22 cellular contexts compared by ENCODE assay signal in genomic region chr17:35666967-35667552, GRCh38.
DNase-seq lines count a peak whose midpoint lies in the region; TF ChIP-seq lines count a peak whose summit lies in the region.
"Had no signal": no experiment of that assay in that cellular context is flagged by ENCODE, and none has a peak within 500 bp of the region (broad histone marks: within the 10 kb centered on the region; RNA-seq: fewer than 3 reads in every experiment).

No MANE protein-coding gene starts in this region.

- no peak overlapping the region for H2BK5ac ChIP-seq in mesenchymal stem cell (ENCODE audit: low read depth, low read length, poor library complexity, severe bottlenecking)

- no peaks in the 10 kb centered on the region for H3K4me1 ChIP-seq in mesenchymal stem cell (ENCODE audit: control insufficient read depth, insufficient read depth, low read depth, low read length)
- H3K4me1 ChIP-seq: SJCRH30 had no signal

- H3K27me3 ChIP-seq in MG63 = no peaks in the 10 kb centered on the region; the same call in 1 of the 2 replicates
- no peaks in the 10 kb centered on the region for H3K27me3 ChIP-seq in mesenchymal stem cell (ENCODE audit: control insufficient read depth in 1 of 2, insufficient read depth in 1 of 2, low read length in 2 of 2)
- H3K27me3 ChIP-seq: neutrophil, SJCRH30 had no signal

- H3K27ac ChIP-seq in mesenchymal stem cell (ENCODE audit: low read length, poor library complexity, severe bottlenecking) = no peak overlapping the region
- H3K27ac ChIP-seq: left ventricle myocardium inferior, neutrophil, SJCRH30, VCaP had no signal

- H3K9me3 ChIP-seq in MG63 = no peaks in the 10 kb centered on the region
- H3K9me3 ChIP-seq in mesenchymal stem cell (ENCODE audit: control insufficient read depth, low read length) = no peaks in the 10 kb centered on the region
- H3K9me3 ChIP-seq: left ventricle myocardium inferior, neutrophil, SJCRH30 had no signal

- WGBS in mesenchymal stem cell = 100% methylated on average over 1 of the region's 2 CpGs

- no peak overlapping the region for H2BK120ac ChIP-seq in mesenchymal stem cell (ENCODE audit: low read depth, low read length)

- no peak overlapping the region for H4K8ac ChIP-seq in mesenchymal stem cell (ENCODE audit: low read length)

- H3K36me3 ChIP-seq in MG63 (peaks cover 40% of the 10 kb centered on the region), mesenchymal stem cell (ENCODE audit: control insufficient read depth in 1 of 2, insufficient read depth in 2 of 2, low read depth in 1 of 2, low read length in 2 of 2) (peaks cover 9 to 60% of the 10 kb centered on the region in 2 experiments)

- H3K23ac ChIP-seq in mesenchymal stem cell (ENCODE audit: low read length in 2 of 2) = no peak overlapping the region

- H3K18ac ChIP-seq in mesenchymal stem cell (ENCODE audit: low read depth in 1 of 2, low read length in 2 of 2) = no peak overlapping the region

- peak; percentile 3 for DNase-seq in AG08395 (ENCODE audit: low spot score)
- peak; percentile 4 for DNase-seq in MG63
- DNase-seq in erythroblast (lab: John Stamatoyannopoulos, UW) = peak; percentile 12 to 49
- DNase-seq in mesenchymal stem cell = peak; percentile 12
- DNase-seq in activated CD4-positive, CD25-positive, alpha-beta regulatory T cell (lab: John Stamatoyannopoulos, UW) = no peak
- no peak for DNase-seq in stimulated activated CD4-positive, alpha-beta T cell treated with anti-CD3 and anti-CD28 coated beads, Interleukin-4, amount 100 ng/mL, for 24 hours
- no peak for DNase-seq in NCI-H748 treated with DMSO at 0.1 percent for 48 hours (lab: John Stamatoyannopoulos, UW)
- no peak for DNase-seq in retina
- DNase-seq: ACHN; activated CD8-positive, alpha-beta memory T cell treated with anti-CD3 and anti-CD28 coated beads, Interleukin-2, amount 50 U/mL, for 48 hours; activated gamma-delta T cell; amniotic stem cell; central memory CD4-positive, alpha-beta T cell; Karpas-422; left ventricle myocardium inferior; NCI-H1092 treated with DMSO at 0.1 percent for 48 hours; NCI-H2029 treated with DMSO at 0.1 percent for 48 hours; NCI-H446 treated with DMSO at 0.1 percent for 48 hours; SJCRH30; stimulated activated CD4-positive, alpha-beta T cell treated with anti-CD3 and anti-CD28 coated beads, Interleukin-12 subunit alpha, Interleukin-12 subunit beta, amount 100 ng/mL, for 4 hours had no signal

- H3K9ac ChIP-seq in mesenchymal stem cell (ENCODE audit: low read length) = no peak overlapping the region

- no peak overlapping the region for H2AK5ac ChIP-seq in mesenchymal stem cell (ENCODE audit: low read length, severe bottlenecking)

- no peak overlapping the region for H2BK15ac ChIP-seq in mesenchymal stem cell (ENCODE audit: low read depth, poor library complexity, severe bottlenecking)

- H3K14ac ChIP-seq in mesenchymal stem cell (ENCODE audit: low read length in 2 of 2) = no peak overlapping the region

- H2AFZ ChIP-seq in mesenchymal stem cell (ENCODE audit: low read depth, low read length) = no peak overlapping the region

- no peak overlapping the region for H4K91ac ChIP-seq in mesenchymal stem cell (ENCODE audit: low read length)

- H3K4me3 ChIP-seq in MG63 (no peak overlapping the region), mesenchymal stem cell (ENCODE audit: insufficient read depth in 1 of 2, low read depth in 1 of 2, low read length in 2 of 2) (no peak overlapping the region)
- H3K4me3 ChIP-seq: left ventricle myocardium inferior, SJCRH30 had no signal

- H3K4ac ChIP-seq in mesenchymal stem cell (ENCODE audit: low read depth in 1 of 2, low read length in 2 of 2) = no peak overlapping the region

- H3K4me2 ChIP-seq in mesenchymal stem cell (ENCODE audit: low read length, poor library complexity, severe bottlenecking) = no peak overlapping the region

- no peak for TF ChIP-seq POLR2A in erythroblast (IDR thresholded peaks at IDR 0.05; ENCODE audit: low read length)

- peaks cover 21% of the 10 kb centered on the region for H3K79me1 ChIP-seq in mesenchymal stem cell (replicated peaks; ENCODE audit: low read length, poor library complexity, severe bottlenecking)

- no peak overlapping the region for H2BK12ac ChIP-seq in mesenchymal stem cell (ENCODE audit: low read length in 2 of 2)

Comparison
In these comparisons a context has a peak if more than half of its experiments do, and no peak if none do; other contexts are left out.
1. DNase-seq: peak in AG08395 (single experiment), MG63 (single experiment), erythroblast (2 of 2) and mesenchymal stem cell (single experiment); none in activated CD4-positive, CD25-positive, alpha-beta regulatory T cell (0 of 4), stimulated activated CD4-positive, alpha-beta T cell treated with anti-CD3 and anti-CD28 coated beads, Interleukin-4, amount 100 ng/mL, for 24 hours (single experiment), NCI-H748 treated with DMSO at 0.1 percent for 48 hours (single experiment) and retina (single experiment).